9 cellular contexts compared by ENCODE assay signal in the genomic region with DNA sequence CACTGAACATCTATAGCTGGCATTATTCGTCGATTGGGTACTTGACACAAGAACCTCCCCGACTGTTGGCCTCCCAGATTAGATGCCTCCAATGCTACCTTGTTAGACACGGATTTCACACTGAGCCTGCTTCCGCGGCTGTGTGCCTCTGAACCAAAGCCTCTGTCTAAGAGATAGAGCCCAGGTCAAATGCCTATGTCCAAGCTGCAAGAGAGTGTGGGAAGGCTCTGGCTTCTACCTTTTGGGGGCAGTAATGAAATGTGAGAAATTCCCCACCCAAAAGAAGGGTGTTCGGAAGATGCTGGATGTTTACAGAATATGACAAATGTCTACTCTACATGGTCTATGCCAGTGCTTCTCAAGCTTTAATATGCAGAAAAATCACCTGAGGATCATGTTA. TPM values are rescaled to one million over a fixed set of nuclear protein-coding genes. Genes with fewer than 3 reads are reported as not detected.
DNase-seq lines count a peak whose midpoint lies in the region; ATAC-seq and TF ChIP-seq lines count a peak whose summit lies in the region.
"Had no signal": no experiment of that assay in that cellular context is flagged by ENCODE, and none has a peak within 500 bp of the region (broad histone marks: within the 10 kb centered on the region; RNA-seq: fewer than 3 reads in every experiment).

No MANE protein-coding gene starts in this region.

- H3K9me3 ChIP-seq in A673 (ENCODE audit: low read depth, low read length, poor library complexity, severe bottlenecking) (no peaks in the 10 kb centered on the region), OCI-LY3 (ENCODE audit: insufficient read depth, low read length) (no peaks in the 10 kb centered on the region), T-helper 17 cell (ENCODE audit: control insufficient read depth, low read length, poor library complexity, severe bottlenecking) (no peaks in the 10 kb centered on the region)

- H3K27me3 Mint-ChIP-seq in T-helper 17 cell: no peaks in the 10 kb centered on the region

- H2AFZ ChIP-seq in OCI-LY3 (ENCODE audit: low read depth, low read length): peak overlapping the region; percentile 55

- POLR2A ChIA-PET in A673 (lab: Charles Lee; ENCODE audit: low non-redundant PET): no interaction called here

- CTCF ChIA-PET in A673 (lab: Charles Lee): no interaction called here

- H3K36me3 Mint-ChIP-seq in T-helper 17 cell (ENCODE audit: low read depth): no peaks in the 10 kb centered on the region

- intact Hi-C loops in A673 (cut with micrococcal nuclease; ENCODE audit: unreplicated experiment): no loop called here

- ATAC-seq in T-helper 17 cell: no peak
- ATAC-seq in GM21717 (IDR thresholded peaks at IDR 0.05; ENCODE audit: unreplicated experiment): no peak

- H3K27ac Mint-ChIP-seq in T-helper 17 cell: no peak overlapping the region

- H3K4me3 Mint-ChIP-seq in T-helper 17 cell: no peak overlapping the region

- H3K4me1 Mint-ChIP-seq in T-helper 17 cell: peaks cover 29% of the 10 kb centered on the region

- DNase-seq in A673 (ENCODE audit: low spot score): peak; percentile 39
- no peak for DNase-seq in GM12864 (ENCODE audit: low read depth)
- DNase-seq in epithelial cell of proximal tubule (ENCODE audit: low read depth): no peak
- no peak for DNase-seq in T-helper 17 cell
- DNase-seq in CD1c-positive myeloid dendritic cell (ENCODE audit: extremely low spot score): no peak
- DNase-seq in stimulated activated CD4-positive, alpha-beta T cell treated with anti-CD3 and anti-CD28 coated beads, Interleukin-1b, Interleukin-23, amount 100 ng/mL, for 48 hours: no peak
- DNase-seq: NCI-H446 treated with DMSO at 0.1 percent for 48 hours had no signal

- H3K79me2 ChIP-seq in OCI-LY3 (ENCODE audit: low read length): peaks cover 42% of the 10 kb centered on the region

- no peak overlapping the region for H3K4me3 ChIP-seq in A673 (ENCODE audit: low read depth, low read length, poor library complexity, severe bottlenecking)
- no peak overlapping the region for H3K4me3 ChIP-seq in GM12864 (ENCODE audit: low read depth, low read length)
- peak overlapping the region; percentile 52 for H3K4me3 ChIP-seq in OCI-LY3 (ENCODE audit: low read length)
- H3K4me3 ChIP-seq in epithelial cell of proximal tubule (ENCODE audit: low read depth, low read length): no peak overlapping the region

- no peak overlapping the region for H3K27ac ChIP-seq in A673 (ENCODE audit: low read depth, low read length, poor library complexity, severe bottlenecking)
- H3K27ac ChIP-seq in OCI-LY3 (ENCODE audit: low read length): no peak overlapping the region

- H3K4me1 ChIP-seq in A673 (ENCODE audit: insufficient read depth, low read length, poor library complexity, severe bottlenecking) (peaks cover 16% of the 10 kb centered on the region), OCI-LY3 (ENCODE audit: low read length) (peaks cover 34% of the 10 kb centered on the region)

- peak overlapping the region; percentile 9; the same call in 1 of the 2 replicates for H3K9ac ChIP-seq in OCI-LY3 (ENCODE audit: low read length)

- BruUV-seq in A673 (replicated peaks; lab: Mats Ljungman, UMichigan): no TSS peak

- peak; percentile 42 for TF ChIP-seq CTCF in A673 (conservative IDR thresholded peaks at IDR 0.05; ENCODE audit: low read depth, low read length)
- TF ChIP-seq CTCF in GM12864 (IDR thresholded peaks at IDR 0.05; ENCODE audit: low read depth, low read length, missing control alignments): peak; percentile 54
- TF ChIP-seq CTCF in OCI-LY3 (IDR thresholded peaks at IDR 0.05; ENCODE audit: low read depth, low read length): peak; percentile 71
- TF ChIP-seq CTCF in epithelial cell of proximal tubule (conservative IDR thresholded peaks at IDR 0.05; ENCODE audit: low read depth, low read length): peak; percentile 49

- H3K4me2 ChIP-seq in OCI-LY3 (ENCODE audit: low read length): peak overlapping the region; percentile 62

- no peaks in the 10 kb centered on the region for H4K20me1 ChIP-seq in OCI-LY3 (ENCODE audit: insufficient read depth, low read length)

- H3K27me3 ChIP-seq in A673 (replicated peaks; ENCODE audit: insufficient read depth, low read depth, low read length, poor library complexity): no peaks in the 10 kb centered on the region
- H3K27me3 ChIP-seq in OCI-LY3 (ENCODE audit: low read depth, low read length): no peaks in the 10 kb centered on the region

- peaks cover 4% of the 10 kb centered on the region for H3K36me3 ChIP-seq in A673 (ENCODE audit: insufficient read depth, low read length, poor library complexity, severe bottlenecking)
- H3K36me3 ChIP-seq in OCI-LY3 (replicated peaks; ENCODE audit: low read depth, low read length): peaks cover 7% of the 10 kb centered on the region

RNA-seq across cellular contexts. Expression of gene RPUSD2, which starts 2.0 kb away (rescaled TPM):
- total RNA-seq in A673 (2021) (17.0 and 18.1 TPM in 2 replicates), epithelial cell of proximal tubule (10.1 and 17.9 TPM in 2 replicates), T-helper 17 cell (10 to 100 TPM in 1 of 2 donors, 1 to 10 TPM in 1; 9.1 to 15.1 TPM)

RNA-seq across cellular contexts. Expression of gene CCDC32, which starts 2.3 kb away (rescaled TPM):
- total RNA-seq in A673 (2021) (10.4 and 11.7 TPM in 2 replicates), epithelial cell of proximal tubule (19.7 and 32.8 TPM in 2 replicates), T-helper 17 cell (10 to 100 TPM; 20.9 to 28.5 TPM)

RNA-seq across cellular contexts. Expression of gene KNL1, which starts 26.9 kb away (rescaled TPM):
- total RNA-seq in A673 (2021): 36.7 and 40.3 TPM in 2 replicates
- 23.9 and 31.3 TPM in 2 replicates for total RNA-seq in epithelial cell of proximal tubule
- total RNA-seq in T-helper 17 cell: 1 to 10 TPM in 1 of 2 donors, under 1 TPM in 1; 0.77 to 4.6 TPM
